Comparison of ENCODE assay signal across 13 cellular contexts in the genomic region with DNA sequence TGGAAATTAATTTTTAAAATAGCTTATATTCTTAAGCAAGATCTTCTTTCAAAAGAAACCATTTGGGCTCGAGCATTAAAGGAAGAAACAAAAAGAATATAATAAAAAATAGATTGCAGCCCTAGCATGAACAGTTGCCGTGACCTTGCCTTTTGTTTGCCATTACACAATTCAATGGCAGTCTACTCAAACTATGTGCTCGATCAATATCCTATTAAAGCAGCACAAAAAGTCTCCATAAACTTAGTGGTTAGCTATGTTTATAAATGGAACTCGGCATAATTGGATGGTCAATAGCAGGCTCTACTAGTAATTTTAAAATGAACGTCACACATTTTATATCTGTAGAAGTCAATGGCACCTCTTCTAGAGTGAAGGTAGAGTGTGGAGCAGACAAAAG.
DNase-seq lines count a peak whose midpoint lies in the region; ATAC-seq and TF ChIP-seq lines count a peak whose summit lies in the region.
"Had no signal": no experiment of that assay in that cellular context is flagged by ENCODE, and none has a peak within 500 bp of the region (broad histone marks: within the 10 kb centered on the region; RNA-seq: fewer than 3 reads in every experiment).

No MANE protein-coding gene starts in this region.

- no peak for TF ChIP-seq EP300 in SK-N-SH (IDR thresholded peaks at IDR 0.05; ENCODE audit: borderline replicate concordance in 1 of 2, low read depth in 1 of 2, low read length in 1 of 2)

- H3K4me2 ChIP-seq in SK-N-SH: peak overlapping the region; percentile 61; the same call in 1 of the 2 replicates

- CTCF ChIA-PET in SK-N-SH (lab: Yijun Ruan, JAX): interaction anchor here (0.6 to 3.7 kb wide), 26 partner anchors 9 to 1368 kb away, joined by 3 to 24 read pairs (median 4); no protein-coding TSS in a partner anchor
- CTCF ChIA-PET in Caco-2 (lab: Charles Lee): no interaction called here

- TF ChIP-seq CTCF in SK-N-SH (IDR thresholded peaks at IDR 0.05): no peak
- no peak for TF ChIP-seq CTCF in dorsolateral prefrontal cortex (IDR thresholded peaks at IDR 0.05 in 54 of 56, conservative IDR thresholded peaks at IDR 0.05 in 2 of 56; ENCODE audit: low read depth in 1 of 56, partially characterized antibody in 56 of 56)
- TF ChIP-seq CTCF in nephron (IDR thresholded peaks at IDR 0.05; ENCODE audit: unreplicated experiment in 3 of 3): no peak
- no peak for TF ChIP-seq CTCF in upper lobe of right lung (IDR thresholded peaks at IDR 0.05)
- TF ChIP-seq CTCF in Caco-2 (IDR thresholded peaks at IDR 0.05; ENCODE audit: insufficient read depth in 1 of 2, low read depth in 1 of 2, low read length in 1 of 2, severe bottlenecking in 1 of 2, unreplicated experiment in 1 of 2): no peak

- ATAC-seq in SK-N-SH treated with all-trans-retinoic acid at 6 μM for 48 hours (no peak), upper lobe of right lung (no peak)
- ATAC-seq: stimulated activated effector memory CD8-positive, alpha-beta T cell treated with anti-CD3 and anti-CD28 coated beads, Interleukin-12 subunit alpha, Interleukin-12 subunit beta, amount 100 ng/mL, for 72 hours had no signal

- H3K79me2 ChIP-seq in SK-N-SH (ENCODE audit: insufficient read depth): no peaks in the 10 kb centered on the region

- TF ChIP-seq RAD21 in SK-N-SH (IDR thresholded peaks at IDR 0.05; ENCODE audit: low read length): no peak

- WGBS in SK-N-SH (ENCODE audit: low lambda C conversion rate): 98% methylated on average over 5 of the region's 5 CpGs

- H3K4me1 ChIP-seq in SK-N-SH (ENCODE audit: control insufficient read depth in 1 of 2, insufficient read depth in 2 of 2, low read depth in 1 of 2, low read length in 1 of 2): peaks cover 16 to 25% of the 10 kb centered on the region in 2 experiments; a peak in 3 of 4 replicates
- peaks cover 15% of the 10 kb centered on the region for H3K4me1 ChIP-seq in upper lobe of right lung
- H3K4me1 ChIP-seq in Caco-2: peaks cover 12% of the 10 kb centered on the region

- H3K27me3 ChIP-seq in SK-N-SH (ENCODE audit: insufficient read depth) (no peaks in the 10 kb centered on the region), dorsolateral prefrontal cortex (no peaks in the 10 kb centered on the region), upper lobe of right lung (no peaks in the 10 kb centered on the region), Caco-2 (replicated peaks; ENCODE audit: control insufficient read depth, insufficient read depth, low read length) (no peaks in the 10 kb centered on the region)

- no TSS peak for BruUV-seq in Caco-2 (replicated peaks; lab: Mats Ljungman, UMichigan)

- H3K4me3 Mint-ChIP-seq in nephron (no peak overlapping the region), Caco-2 (ENCODE audit: unreplicated experiment) (no peak overlapping the region)
- H3K4me3 Mint-ChIP-seq: endodermal cell; naive B cell; stimulated activated effector memory CD8-positive, alpha-beta T cell treated with anti-CD3 and anti-CD28 coated beads, Interleukin-12 subunit alpha, Interleukin-12 subunit beta, amount 100 ng/mL, for 72 hours had no signal

- H3K4me1 Mint-ChIP-seq in nephron (peaks cover 59% of the 10 kb centered on the region), Caco-2 (ENCODE audit: low read depth, unreplicated experiment) (peaks cover 8% of the 10 kb centered on the region)
- H3K4me1 Mint-ChIP-seq: naive B cell had no signal

- POLR2A ChIA-PET in SK-N-SH (lab: Yijun Ruan, JAX): no interaction called here
- POLR2A ChIA-PET in Caco-2 (lab: Charles Lee): no interaction called here

- H3K9me2 ChIP-seq in SK-N-SH: no peaks in the 10 kb centered on the region

- H3K9me3 Mint-ChIP-seq in nephron: no peaks in the 10 kb centered on the region
- no peaks in the 10 kb centered on the region for H3K9me3 Mint-ChIP-seq in Caco-2 (ENCODE audit: unreplicated experiment)
- H3K9me3 Mint-ChIP-seq: endodermal cell; naive B cell; stimulated activated effector memory CD8-positive, alpha-beta T cell treated with anti-CD3 and anti-CD28 coated beads, Interleukin-12 subunit alpha, Interleukin-12 subunit beta, amount 100 ng/mL, for 72 hours had no signal

- H3K36me3 Mint-ChIP-seq in nephron (ENCODE audit: low read depth) (peaks cover 11% of the 10 kb centered on the region), Caco-2 (ENCODE audit: insufficient read depth, unreplicated experiment) (no peaks in the 10 kb centered on the region)
- H3K36me3 Mint-ChIP-seq: naive B cell; stimulated activated effector memory CD8-positive, alpha-beta T cell treated with anti-CD3 and anti-CD28 coated beads, Interleukin-12 subunit alpha, Interleukin-12 subunit beta, amount 100 ng/mL, for 72 hours had no signal

- H3K27ac Mint-ChIP-seq in nephron: peak overlapping the region; percentile 90 to 96 (median 96)
- no peak overlapping the region for H3K27ac Mint-ChIP-seq in Caco-2 (ENCODE audit: unreplicated experiment)
- H3K27ac Mint-ChIP-seq: naive B cell; stimulated activated effector memory CD8-positive, alpha-beta T cell treated with anti-CD3 and anti-CD28 coated beads, Interleukin-12 subunit alpha, Interleukin-12 subunit beta, amount 100 ng/mL, for 72 hours had no signal

- H3K27me3 Mint-ChIP-seq in nephron (ENCODE audit: low read depth): no peaks in the 10 kb centered on the region
- no peaks in the 10 kb centered on the region for H3K27me3 Mint-ChIP-seq in Caco-2 (ENCODE audit: insufficient read depth, unreplicated experiment)
- H3K27me3 Mint-ChIP-seq: naive B cell had no signal

- peak overlapping the region in 1 of 2 experiments; percentile 59; a peak in 2 of 4 replicates for H3K27ac ChIP-seq in SK-N-SH (ENCODE audit: low read depth in 2 of 2, low read length in 1 of 2)
- H3K27ac ChIP-seq in dorsolateral prefrontal cortex: peak overlapping the region in 52 of 59 donors; percentile 0 to 88 (median 76)
- peak overlapping the region; percentile 83 for H3K27ac ChIP-seq in upper lobe of right lung

- no peak overlapping the region for H3K9ac ChIP-seq in SK-N-SH

- H4K20me1 ChIP-seq in SK-N-SH (ENCODE audit: insufficient read depth): no peaks in the 10 kb centered on the region

- no peak overlapping the region for H3K4me3 ChIP-seq in SK-N-SH (ENCODE audit: low read depth in 2 of 2, low read length in 1 of 2)
- H3K4me3 ChIP-seq in dorsolateral prefrontal cortex: peak overlapping the region in 21 of 59 donors; percentile 8 to 59 (median 34)
- H3K4me3 ChIP-seq in upper lobe of right lung: peak overlapping the region; percentile 27
- H3K4me3 ChIP-seq in Caco-2 (ENCODE audit: low read depth, low read length): no peak overlapping the region

- no peaks in the 10 kb centered on the region for H3K9me3 ChIP-seq in SK-N-SH
- H3K9me3 ChIP-seq in upper lobe of right lung: no peaks in the 10 kb centered on the region
- H3K9me3 ChIP-seq in Caco-2: no peaks in the 10 kb centered on the region

- peaks cover 13% of the 10 kb centered on the region for H3F3A ChIP-seq in SK-N-SH (replicated peaks; ENCODE audit: insufficient read depth)

- intact Hi-C loops in dorsolateral prefrontal cortex (cut with DNase I): loop anchor here (1.0 to 10.0 kb wide), 11 partner anchors 47 to 368 kb away; no protein-coding TSS in a partner anchor
- intact Hi-C loops in upper lobe of right lung (cut with DNase I): loop anchor here (10.0 kb wide), 1 partner anchor 264 kb away; no protein-coding TSS in a partner anchor
- intact Hi-C loops in Caco-2 (cut with micrococcal nuclease; ENCODE audit: unreplicated experiment): loop anchor here (1.0 kb wide), 2 partner anchors 114 to 289 kb away; no protein-coding TSS in a partner anchor

- H3K36me3 ChIP-seq in SK-N-SH (replicated peaks in 1 of 2; ENCODE audit: control insufficient read depth in 1 of 2, insufficient read depth in 2 of 2, low read length in 1 of 2) (no peaks in the 10 kb centered on the region), upper lobe of right lung (no peaks in the 10 kb centered on the region), Caco-2 (ENCODE audit: control insufficient read depth, insufficient read depth, low read length) (no peaks in the 10 kb centered on the region)

- H2AFZ ChIP-seq in SK-N-SH (ENCODE audit: low read depth): 0 out of 2 replicates have a peak overlapping the region, but pooled peaks have one; percentile 38

- DNase-seq in SK-N-SH (no peak), dorsolateral prefrontal cortex (no peak), upper lobe of right lung (no peak), Caco-2 (no peak), kidney glomerular epithelial cell (lab: John Stamatoyannopoulos, UW) (no peak), COR-L47 (lab: John Stamatoyannopoulos, UW) (no peak)
- DNase-seq: DND-41, naive B cell, RPMI8226 had no signal

TF ChIP-seq in SK-N-SH, 30 proteins besides CTCF, POLR2A, EP300 and RAD21 (continues in another document):
- TF ChIP-seq, protein P1, sequence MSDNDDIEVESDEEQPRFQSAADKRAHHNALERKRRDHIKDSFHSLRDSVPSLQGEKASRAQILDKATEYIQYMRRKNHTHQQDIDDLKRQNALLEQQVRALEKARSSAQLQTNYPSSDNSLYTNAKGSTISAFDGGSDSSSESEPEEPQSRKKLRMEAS (IDR thresholded peaks at IDR 0.05; ENCODE audit: low read depth): no peak
- TF ChIP-seq, protein P2, sequence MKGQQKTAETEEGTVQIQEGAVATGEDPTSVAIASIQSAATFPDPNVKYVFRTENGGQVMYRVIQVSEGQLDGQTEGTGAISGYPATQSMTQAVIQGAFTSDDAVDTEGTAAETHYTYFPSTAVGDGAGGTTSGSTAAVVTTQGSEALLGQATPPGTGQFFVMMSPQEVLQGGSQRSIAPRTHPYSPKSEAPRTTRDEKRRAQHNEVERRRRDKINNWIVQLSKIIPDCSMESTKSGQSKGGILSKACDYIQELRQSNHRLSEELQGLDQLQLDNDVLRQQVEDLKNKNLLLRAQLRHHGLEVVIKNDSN (IDR thresholded peaks at IDR 0.05; ENCODE audit: borderline replicate concordance, low read depth): no peak
- TF ChIP-seq POLR2AphosphoS5 (IDR thresholded peaks at IDR 0.05; ENCODE audit: low read depth, low read length) (no peak), GATA2 (CRISPR knock-in tag; IDR thresholded peaks at IDR 0.05) (no peak), NRF1 (IDR thresholded peaks at IDR 0.05; ENCODE audit: low read depth, low read length) (no peak)

TF ChIP-seq in SK-N-SH treated with all-trans-retinoic acid at 6 μM for 48 hours, 23 proteins besides CTCF, POLR2A, EP300 and RAD21 (continues in another document):
- TF ChIP-seq TCF4 (CRISPR knock-in tag; IDR thresholded peaks at IDR 0.05; ENCODE audit: borderline replicate concordance) (no peak), ESRRG (CRISPR knock-in tag; IDR thresholded peaks at IDR 0.05) (no peak), CSDC2 (CRISPR knock-in tag; IDR thresholded peaks at IDR 0.05) (no peak)
